Comparison of ENCODE assay signal across 13 cellular contexts in the genomic region with DNA sequence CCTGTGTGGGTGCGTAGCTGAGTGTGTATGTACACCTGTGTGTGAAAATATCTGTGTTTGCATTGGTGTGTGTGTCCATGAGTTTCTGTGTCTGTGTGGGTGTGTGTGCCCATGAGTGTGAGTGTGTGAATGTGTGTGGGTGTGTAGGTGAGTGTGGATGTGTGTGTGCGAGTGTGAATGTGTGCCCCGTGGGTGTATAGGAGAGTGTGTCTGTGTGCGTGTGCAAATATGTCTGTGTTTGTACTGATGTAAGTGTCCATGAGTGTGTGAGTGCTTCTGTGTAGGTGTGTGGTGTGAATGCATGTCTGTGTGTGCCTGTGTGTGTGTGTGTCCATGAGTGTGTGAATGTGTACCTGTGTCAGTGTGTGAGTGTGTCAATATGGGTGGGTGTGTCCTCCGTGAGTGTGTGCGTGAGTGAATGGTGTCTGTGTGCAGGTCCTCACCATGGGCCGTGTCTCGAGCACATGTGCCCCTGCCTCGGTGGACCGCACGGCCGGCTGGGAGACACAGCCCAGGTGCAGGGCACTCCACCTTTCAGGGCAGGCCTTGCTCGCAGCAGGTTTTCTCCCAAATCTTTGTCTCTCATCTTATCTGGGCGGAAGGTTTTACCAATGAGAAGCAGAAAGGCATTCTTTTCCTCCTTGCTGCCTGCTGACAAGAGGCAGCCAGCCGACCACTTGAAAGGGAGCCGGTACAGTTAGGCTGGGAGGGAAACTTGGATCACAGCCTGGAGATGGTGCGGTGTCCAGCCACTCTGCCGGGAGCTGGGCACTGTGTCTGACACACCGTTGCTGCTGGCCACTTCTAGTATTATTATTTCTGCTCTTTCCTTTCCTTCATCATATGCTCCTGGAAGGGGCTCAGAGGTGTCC.
DNase-seq lines count a peak whose midpoint lies in the region; TF ChIP-seq lines count a peak whose summit lies in the region.
"Had no signal": no experiment of that assay in that cellular context is flagged by ENCODE, and none has a peak within 500 bp of the region (broad histone marks: within the 10 kb centered on the region; RNA-seq: fewer than 3 reads in every experiment).

No MANE protein-coding gene starts in this region.

- H3K36me3 Mint-ChIP-seq in endothelial cell (ENCODE audit: low read depth, unreplicated experiment), result peaks cover 12% of the 10 kb centered on the region
- H3K36me3 Mint-ChIP-seq: activated naive CD8-positive, alpha-beta T cell treated with anti-CD3 and anti-CD28 coated beads for 36 hours; CD8-positive, alpha-beta memory T cell had no signal

- no peaks in the 10 kb centered on the region for H3K9me3 ChIP-seq in MG63

- peak overlapping the region; percentile 15 for H3K4me3 Mint-ChIP-seq in endothelial cell (ENCODE audit: unreplicated experiment)
- H3K4me3 Mint-ChIP-seq: activated naive CD8-positive, alpha-beta T cell treated with anti-CD3 and anti-CD28 coated beads for 36 hours; CD8-positive, alpha-beta memory T cell had no signal

- no peaks in the 10 kb centered on the region for H3K9me3 Mint-ChIP-seq in endothelial cell (ENCODE audit: unreplicated experiment)
- H3K9me3 Mint-ChIP-seq: activated naive CD8-positive, alpha-beta T cell treated with anti-CD3 and anti-CD28 coated beads for 36 hours; CD8-positive, alpha-beta memory T cell had no signal

- H3K4me1 Mint-ChIP-seq in endothelial cell (ENCODE audit: unreplicated experiment), result peaks cover 3% of the 10 kb centered on the region
- H3K4me1 Mint-ChIP-seq: CD8-positive, alpha-beta memory T cell had no signal

- no peaks in the 10 kb centered on the region for H3K27me3 ChIP-seq in MG63

- H3K36me3 ChIP-seq in MG63, result no peaks in the 10 kb centered on the region

- no peak overlapping the region for H3K4me3 ChIP-seq in MG63
- H3K4me3 ChIP-seq: SK-N-MC had no signal

- TF ChIP-seq CTCF in endothelial cell (IDR thresholded peaks at IDR 0.05; ENCODE audit: unreplicated experiment), result no peak

- H3K27me3 Mint-ChIP-seq in endothelial cell (ENCODE audit: unreplicated experiment), result peaks cover 19% of the 10 kb centered on the region
- H3K27me3 Mint-ChIP-seq: activated naive CD8-positive, alpha-beta T cell treated with anti-CD3 and anti-CD28 coated beads for 36 hours had no signal

- peak; percentile 58 for DNase-seq in DMS79 treated with DMSO at 0.1 percent for 48 hours (lab: John Stamatoyannopoulos, UW)
- DNase-seq in MG63, result peak; percentile 60
- no peak for DNase-seq in endothelial cell (ENCODE audit: low spot score)
- peak; percentile 56 for DNase-seq in myocyte (ENCODE audit: low read depth)
- DNase-seq in NAMALWA (ENCODE audit: low spot score), result no peak
- DNase-seq in GDM1 (lab: John Stamatoyannopoulos, UW), result no peak
- DNase-seq in NCI-H345 (lab: John Stamatoyannopoulos, UW), result no peak
- no peak for DNase-seq in T-helper 2 cell
- DNase-seq: activated CD4-positive, alpha-beta T cell treated with anti-CD3 and anti-CD28 coated beads for 4 hours; activated naive CD8-positive, alpha-beta T cell treated with anti-CD3 and anti-CD28 coated beads for 36 hours; CD8-positive, alpha-beta memory T cell; NCI-H774 had no signal

- no peak overlapping the region for H3K27ac Mint-ChIP-seq in endothelial cell (ENCODE audit: unreplicated experiment)
- H3K27ac Mint-ChIP-seq: activated naive CD8-positive, alpha-beta T cell treated with anti-CD3 and anti-CD28 coated beads for 36 hours; CD8-positive, alpha-beta memory T cell had no signal

Comparison
In these comparisons a context has a peak if more than half of its experiments do, and no peak if none do; other contexts are left out.
1. DNase-seq: peak in DMS79 treated with DMSO at 0.1 percent for 48 hours (single experiment), MG63 (single experiment) and myocyte (single experiment); none in endothelial cell (single experiment), NAMALWA (single experiment), GDM1 (single experiment), NCI-H345 (single experiment) and T-helper 2 cell (0 of 5).